ENCODE assay signal across 11 cellular contexts in genomic region chr5:56763711-56764466, GRCh38. TPM values are rescaled to one million over a fixed set of nuclear protein-coding genes. Genes with fewer than 3 reads are reported as not detected.
DNase-seq lines count a peak whose midpoint lies in the region; ATAC-seq and TF ChIP-seq lines count a peak whose summit lies in the region.
"Had no signal": no experiment of that assay in that cellular context is flagged by ENCODE, and none has a peak within 500 bp of the region (broad histone marks: within the 10 kb centered on the region; RNA-seq: fewer than 3 reads in every experiment).

No MANE protein-coding gene starts in this region.

- TF ChIP-seq CTCF in endothelial cell (IDR thresholded peaks at IDR 0.05; ENCODE audit: unreplicated experiment): no peak

- DNase-seq in NCI-H2029 (lab: John Stamatoyannopoulos, UW) (peak; percentile 17), NCI-H2029 treated with DMSO at 0.1 percent for 48 hours (lab: John Stamatoyannopoulos, UW) (no peak), SIG-M5 (lab: John Stamatoyannopoulos, UW) (peak; percentile 91), globus pallidus (ENCODE audit: low spot score) (peak; percentile 28), endothelial cell (ENCODE audit: low spot score) (no peak), NCI-H2227 treated with DMSO at 0.1 percent for 48 hours (lab: John Stamatoyannopoulos, UW) (no peak)
- DNase-seq: 8988T; effector CD4-positive, alpha-beta T cell had no signal

- H3K4me3 Mint-ChIP-seq in stimulated activated memory B cell treated with anti-CD40 and anti-IgM and Interleukin-4, amounts not matched to agents 10 μg/mL and 1 μg/mL and 100 μg/mL, for 72 hours: peak overlapping the region; percentile 22
- H3K4me3 Mint-ChIP-seq in endothelial cell (ENCODE audit: unreplicated experiment): no peak overlapping the region
- H3K4me3 Mint-ChIP-seq: neural crest cell had no signal

- H3K27me3 Mint-ChIP-seq in stimulated activated memory B cell treated with anti-CD40 and anti-IgM and Interleukin-4, amounts not matched to agents 10 μg/mL and 1 μg/mL and 100 μg/mL, for 72 hours: no peaks in the 10 kb centered on the region
- peaks cover 2% of the 10 kb centered on the region for H3K27me3 Mint-ChIP-seq in endothelial cell (ENCODE audit: unreplicated experiment)

- peak; percentile 94 for ATAC-seq in stimulated activated memory B cell treated with anti-CD40 and anti-IgM and Interleukin-4, amounts not matched to agents 10 μg/mL and 1 μg/mL and 100 μg/mL, for 72 hours
- no peak for ATAC-seq in HG03565 (IDR thresholded peaks at IDR 0.05; ENCODE audit: unreplicated experiment)

- no peaks in the 10 kb centered on the region for H3K36me3 Mint-ChIP-seq in stimulated activated memory B cell treated with anti-CD40 and anti-IgM and Interleukin-4, amounts not matched to agents 10 μg/mL and 1 μg/mL and 100 μg/mL, for 72 hours
- no peaks in the 10 kb centered on the region for H3K36me3 Mint-ChIP-seq in endothelial cell (ENCODE audit: low read depth, unreplicated experiment)

- peaks cover 66% of the 10 kb centered on the region for H3K4me1 Mint-ChIP-seq in stimulated activated memory B cell treated with anti-CD40 and anti-IgM and Interleukin-4, amounts not matched to agents 10 μg/mL and 1 μg/mL and 100 μg/mL, for 72 hours
- peaks cover 30% of the 10 kb centered on the region for H3K4me1 Mint-ChIP-seq in endothelial cell (ENCODE audit: unreplicated experiment)

- H3K9me3 Mint-ChIP-seq in stimulated activated memory B cell treated with anti-CD40 and anti-IgM and Interleukin-4, amounts not matched to agents 10 μg/mL and 1 μg/mL and 100 μg/mL, for 72 hours: no peaks in the 10 kb centered on the region
- H3K9me3 Mint-ChIP-seq in endothelial cell (ENCODE audit: unreplicated experiment): no peaks in the 10 kb centered on the region
- H3K9me3 Mint-ChIP-seq: neural crest cell had no signal

- H3K27ac Mint-ChIP-seq in stimulated activated memory B cell treated with anti-CD40 and anti-IgM and Interleukin-4, amounts not matched to agents 10 μg/mL and 1 μg/mL and 100 μg/mL, for 72 hours: peak overlapping the region; percentile 48
- H3K27ac Mint-ChIP-seq in endothelial cell (ENCODE audit: unreplicated experiment): no peak overlapping the region

RNA-seq across cellular contexts. Expression of gene MAP3K1, which starts 51.5 kb away (rescaled TPM):
- total RNA-seq in endothelial cell (ENCODE audit: unreplicated experiment): 27.5 TPM

Comparison
In these comparisons a context has a peak if more than half of its experiments do, and no peak if none do; other contexts are left out.
1. DNase-seq: peak in NCI-H2029 (single experiment), SIG-M5 (single experiment) and globus pallidus (single experiment); none in NCI-H2029 treated with DMSO at 0.1 percent for 48 hours (single experiment), endothelial cell (single experiment) and NCI-H2227 treated with DMSO at 0.1 percent for 48 hours (single experiment).